ENCODE assay signal across 1 cellular context in the genomic region with DNA sequence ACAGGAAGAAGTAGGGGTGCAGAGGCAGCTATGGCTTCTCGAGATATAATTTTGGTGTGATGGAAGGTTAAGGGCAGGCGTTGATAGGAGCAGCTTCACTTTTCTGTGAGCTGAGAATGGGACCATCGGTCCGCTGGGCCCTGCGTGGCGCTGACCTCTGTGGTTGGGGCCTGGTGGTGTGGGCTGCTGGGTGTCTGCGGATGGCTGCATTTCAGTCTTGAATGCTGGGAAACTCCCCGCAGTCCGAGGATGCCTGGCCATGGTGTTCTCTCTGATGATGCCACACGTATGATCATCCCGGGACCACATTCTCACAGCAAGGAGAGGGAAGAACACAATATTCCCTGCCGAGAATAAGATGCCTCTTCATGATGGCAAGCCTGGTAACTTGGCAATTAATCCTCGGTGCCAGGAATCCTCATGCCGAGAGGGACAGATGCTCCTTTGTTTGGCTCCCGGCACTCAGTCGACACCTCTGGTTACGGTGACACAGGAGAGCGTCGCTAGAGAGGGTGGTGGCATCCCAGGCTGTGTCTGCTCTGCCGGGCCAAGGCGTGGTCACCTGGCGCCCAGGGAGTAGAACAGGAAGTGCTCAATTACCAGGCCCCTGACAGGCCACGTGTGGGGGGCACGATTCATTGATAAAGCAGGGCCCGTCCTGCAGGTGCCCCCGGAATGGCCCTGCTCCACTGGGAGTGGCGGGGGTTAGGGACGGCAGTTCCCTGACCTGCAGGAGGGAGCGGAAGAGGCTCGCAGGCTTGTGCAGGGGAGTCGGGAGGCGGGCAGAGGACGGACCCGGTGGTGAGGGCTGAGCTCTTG.
TF ChIP-seq lines count a peak whose summit lies in the region.

No MANE protein-coding gene starts in this region.

TF ChIP-seq in HepG2, 621 proteins besides CTCF, POLR2A, EP300 and RAD21 (continued from another document):
- TF ChIP-seq ZFP1 (CRISPR knock-in tag; IDR thresholded peaks at IDR 0.05): no peak
- TF ChIP-seq, protein P1, sequence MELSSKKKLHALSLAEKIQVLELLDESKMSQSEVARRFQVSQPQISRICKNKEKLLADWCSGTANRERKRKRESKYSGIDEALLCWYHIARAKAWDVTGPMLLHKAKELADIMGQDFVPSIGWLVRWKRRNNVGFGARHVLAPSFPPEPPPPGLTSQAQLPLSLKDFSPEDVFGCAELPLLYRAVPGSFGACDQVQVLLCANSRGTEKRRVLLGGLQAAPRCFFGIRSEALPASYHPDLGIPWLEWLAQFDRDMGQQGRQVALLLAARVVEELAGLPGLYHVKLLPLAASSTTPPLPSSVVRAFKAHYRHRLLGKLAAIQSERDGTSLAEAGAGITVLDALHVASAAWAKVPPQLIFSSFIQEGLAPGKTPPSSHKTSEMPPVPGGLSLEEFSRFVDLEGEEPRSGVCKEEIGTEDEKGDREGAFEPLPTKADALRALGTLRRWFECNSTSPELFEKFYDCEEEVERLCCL (CRISPR knock-in tag; IDR thresholded peaks at IDR 0.05; ENCODE audit: borderline replicate concordance): no peak
- TF ChIP-seq, protein P2, sequence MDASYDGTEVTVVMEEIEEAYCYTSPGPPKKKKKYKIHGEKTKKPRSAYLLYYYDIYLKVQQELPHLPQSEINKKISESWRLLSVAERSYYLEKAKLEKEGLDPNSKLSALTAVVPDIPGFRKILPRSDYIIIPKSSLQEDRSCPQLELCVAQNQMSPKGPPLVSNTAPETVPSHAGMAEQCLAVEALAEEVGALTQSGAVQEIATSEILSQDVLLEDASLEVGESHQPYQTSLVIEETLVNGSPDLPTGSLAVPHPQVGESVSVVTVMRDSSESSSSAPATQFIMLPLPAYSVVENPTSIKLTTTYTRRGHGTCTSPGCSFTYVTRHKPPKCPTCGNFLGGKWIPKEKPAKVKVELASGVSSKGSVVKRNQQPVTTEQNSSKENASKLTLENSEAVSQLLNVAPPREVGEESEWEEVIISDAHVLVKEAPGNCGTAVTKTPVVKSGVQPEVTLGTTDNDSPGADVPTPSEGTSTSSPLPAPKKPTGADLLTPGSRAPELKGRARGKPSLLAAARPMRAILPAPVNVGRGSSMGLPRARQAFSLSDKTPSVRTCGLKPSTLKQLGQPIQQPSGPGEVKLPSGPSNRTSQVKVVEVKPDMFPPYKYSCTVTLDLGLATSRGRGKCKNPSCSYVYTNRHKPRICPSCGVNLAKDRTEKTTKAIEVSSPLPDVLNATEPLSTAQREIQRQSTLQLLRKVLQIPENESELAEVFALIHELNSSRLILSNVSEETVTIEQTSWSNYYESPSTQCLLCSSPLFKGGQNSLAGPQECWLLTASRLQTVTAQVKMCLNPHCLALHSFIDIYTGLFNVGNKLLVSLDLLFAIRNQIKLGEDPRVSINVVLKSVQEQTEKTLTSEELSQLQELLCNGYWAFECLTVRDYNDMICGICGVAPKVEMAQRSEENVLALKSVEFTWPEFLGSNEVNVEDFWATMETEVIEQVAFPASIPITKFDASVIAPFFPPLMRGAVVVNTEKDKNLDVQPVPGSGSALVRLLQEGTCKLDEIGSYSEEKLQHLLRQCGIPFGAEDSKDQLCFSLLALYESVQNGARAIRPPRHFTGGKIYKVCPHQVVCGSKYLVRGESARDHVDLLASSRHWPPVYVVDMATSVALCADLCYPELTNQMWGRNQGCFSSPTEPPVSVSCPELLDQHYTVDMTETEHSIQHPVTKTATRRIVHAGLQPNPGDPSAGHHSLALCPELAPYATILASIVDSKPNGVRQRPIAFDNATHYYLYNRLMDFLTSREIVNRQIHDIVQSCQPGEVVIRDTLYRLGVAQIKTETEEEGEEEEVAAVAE (CRISPR knock-in tag; IDR thresholded peaks at IDR 0.05; ENCODE audit: borderline replicate concordance): no peak
- TF ChIP-seq NFKB2 (CRISPR knock-in tag; IDR thresholded peaks at IDR 0.05; ENCODE audit: borderline replicate concordance): no peak
- no peak for TF ChIP-seq ARNT2 (CRISPR knock-in tag; IDR thresholded peaks at IDR 0.05; ENCODE audit: low read depth)
- TF ChIP-seq ZMAT3 (CRISPR knock-in tag; conservative IDR thresholded peaks at IDR 0.05): no peak
- TF ChIP-seq ZNF792 (CRISPR knock-in tag; IDR thresholded peaks at IDR 0.05): no peak
- TF ChIP-seq ZNF256 (CRISPR knock-in tag; conservative IDR thresholded peaks at IDR 0.05): no peak
- no peak for TF ChIP-seq RFX3 (CRISPR knock-in tag; IDR thresholded peaks at IDR 0.05)
- no peak for TF ChIP-seq HDAC2 (CRISPR knock-in tag; IDR thresholded peaks at IDR 0.05)
- TF ChIP-seq MTF2 (CRISPR knock-in tag; IDR thresholded peaks at IDR 0.05; ENCODE audit: borderline replicate concordance): no peak
- no peak for TF ChIP-seq SP140L (CRISPR knock-in tag; IDR thresholded peaks at IDR 0.05; ENCODE audit: borderline replicate concordance)
- TF ChIP-seq, protein P3, sequence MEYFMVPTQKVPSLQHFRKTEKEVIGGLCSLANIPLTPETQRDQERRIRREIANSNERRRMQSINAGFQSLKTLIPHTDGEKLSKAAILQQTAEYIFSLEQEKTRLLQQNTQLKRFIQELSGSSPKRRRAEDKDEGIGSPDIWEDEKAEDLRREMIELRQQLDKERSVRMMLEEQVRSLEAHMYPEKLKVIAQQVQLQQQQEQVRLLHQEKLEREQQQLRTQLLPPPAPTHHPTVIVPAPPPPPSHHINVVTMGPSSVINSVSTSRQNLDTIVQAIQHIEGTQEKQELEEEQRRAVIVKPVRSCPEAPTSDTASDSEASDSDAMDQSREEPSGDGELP (IDR thresholded peaks at IDR 0.05; ENCODE audit: borderline replicate concordance, low read depth): no peak
- no peak for TF ChIP-seq ZNF777 (CRISPR knock-in tag; IDR thresholded peaks at IDR 0.05)
- no peak for TF ChIP-seq KMT2A (CRISPR knock-in tag; IDR thresholded peaks at IDR 0.05)
- TF ChIP-seq SMYD3 (CRISPR knock-in tag; IDR thresholded peaks at IDR 0.05): no peak
